In the genomic region with DNA sequence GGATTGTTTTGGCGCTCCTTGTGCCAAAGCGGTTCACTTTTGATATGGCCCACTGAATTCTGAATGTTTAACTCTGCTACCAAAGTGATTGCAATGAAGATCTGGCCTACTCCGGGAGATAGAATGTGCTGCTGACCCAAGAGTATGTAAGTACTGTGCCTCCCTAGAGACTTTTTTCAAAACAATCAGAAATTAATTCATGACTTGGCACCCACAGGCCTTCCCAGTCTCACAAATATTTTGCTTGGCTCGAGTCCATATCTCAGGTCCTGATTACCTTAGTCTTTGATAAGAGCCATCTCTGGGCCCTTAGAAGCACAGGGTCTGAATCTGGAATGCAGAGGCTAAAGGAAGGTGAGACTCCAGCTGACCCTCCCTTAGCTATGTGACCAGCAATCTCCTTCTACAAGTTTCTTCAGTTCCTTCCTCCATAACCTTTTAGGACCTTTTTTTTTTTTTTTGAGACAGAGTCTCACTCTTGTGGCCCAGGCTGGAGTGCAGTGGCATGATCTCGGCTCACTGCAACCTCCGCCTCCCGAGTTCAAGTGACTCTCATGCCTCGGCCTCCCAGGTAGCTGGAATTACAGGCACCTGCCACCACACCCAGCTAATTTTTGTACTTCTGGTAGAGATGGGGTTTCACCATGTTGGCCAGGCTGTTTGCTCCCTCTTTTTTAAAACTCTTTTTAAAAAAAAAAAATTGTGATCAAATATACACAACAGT, we compare ENCODE assay signal across 23 cellular contexts. TPM values are rescaled to one million over a fixed set of nuclear protein-coding genes. Genes with fewer than 3 reads are reported as not detected.
A peak's percentile ranks its signal among the peaks of the same experiment; 100 is the strongest.
DNase-seq lines count a peak whose midpoint lies in the region; ATAC-seq and TF ChIP-seq lines count a peak whose summit lies in the region.
"Had no signal": no experiment of that assay in that cellular context is flagged by ENCODE, and none has a peak within 500 bp of the region (broad histone marks: within the 10 kb centered on the region; RNA-seq: fewer than 3 reads in every experiment).

No MANE protein-coding gene starts in this region.

- DNase-seq in NCI-H748 (lab: John Stamatoyannopoulos, UW; ENCODE audit: unreplicated experiment) (peak; percentile 20), NCI-H748 treated with DMSO at 0.1 percent for 48 hours (lab: John Stamatoyannopoulos, UW) (no peak), NCI-H2196 treated with DMSO at 0.1 percent for 48 hours (lab: John Stamatoyannopoulos, UW; ENCODE audit: unreplicated experiment) (peak; percentile 17), left ventricle myocardium superior (no peak), sigmoid colon (peak; percentile 12), esophagus muscularis mucosa (ENCODE audit: extremely low spot score) (no peak), NCI-H1436 (lab: John Stamatoyannopoulos, UW) (no peak)
- DNase-seq: activated naive CD4-positive, alpha-beta T cell treated with anti-CD3 and anti-CD28 coated beads, Interleukin-2, amount 10 ng/mL, durations not matched to agents 7 days and 5 days; activated T-cell treated with anti-CD3 and anti-CD28 coated beads for 4 hours; cortex of kidney; DMS153; MM.1S; NCI-H2081 treated with DMSO at 0.1 percent for 48 hours; NK-92 treated with Interleukin-12 subunit alpha and Interleukin-12 subunit beta, amount 100 ng/mL, for 24 hours; retina; stimulated activated naive CD8-positive, alpha-beta T cell treated with anti-CD3 and anti-CD28 coated beads, Interleukin-15, amount 100 ng/mL, for 72 hours had no signal

- 21 to 81% methylated on average over 8 of the region's 8 CpGs for WGBS in sigmoid colon, 2 donors
- 72% methylated on average over 8 of the region's 8 CpGs for WGBS in esophagus muscularis mucosa

- no peaks in the 10 kb centered on the region for H3K27me3 ChIP-seq in sigmoid colon
- H3K27me3 ChIP-seq in esophagus muscularis mucosa, result no peaks in the 10 kb centered on the region
- H3K27me3 ChIP-seq: BLaER1 treated with 17β-estradiol and CSF1 and Interleukin-3, amounts not matched to agents 10 nM and 100 nM; gastroesophageal sphincter; neural progenitor cell had no signal

- TF ChIP-seq POLR2A in sigmoid colon (IDR thresholded peaks at IDR 0.05), result no peak
- TF ChIP-seq POLR2A in esophagus muscularis mucosa (IDR thresholded peaks at IDR 0.05; ENCODE audit: low read depth), result no peak

- H3K27ac ChIP-seq in sigmoid colon, result no peak overlapping the region
- H3K27ac ChIP-seq in esophagus muscularis mucosa (replicated peaks in 1 of 4), result no peak overlapping the region
- H3K27ac ChIP-seq: A549; BLaER1 treated with 17β-estradiol and CSF1 and Interleukin-3, amounts not matched to agents 10 nM and 100 nM; epithelial cell of prostate; gastroesophageal sphincter; neural progenitor cell; RWPE1 had no signal

- H3K9me3 ChIP-seq in sigmoid colon (no peaks in the 10 kb centered on the region), esophagus muscularis mucosa (no peaks in the 10 kb centered on the region)
- H3K9me3 ChIP-seq: A549, gastroesophageal sphincter had no signal

- ATAC-seq in left ventricle myocardium superior (peak; percentile 14), GM21390 (IDR thresholded peaks at IDR 0.05; ENCODE audit: unreplicated experiment) (no peak)
- ATAC-seq: A549; gastroesophageal sphincter; stimulated activated naive CD8-positive, alpha-beta T cell treated with anti-CD3 and anti-CD28 coated beads, Interleukin-15, amount 100 ng/mL, for 72 hours had no signal

- H3K36me3 ChIP-seq in sigmoid colon (no peaks in the 10 kb centered on the region), esophagus muscularis mucosa (no peaks in the 10 kb centered on the region)
- H3K36me3 ChIP-seq: BLaER1 treated with 17β-estradiol and CSF1 and Interleukin-3, amounts not matched to agents 10 nM and 100 nM; gastroesophageal sphincter; neural progenitor cell had no signal

- H3K4me1 ChIP-seq in sigmoid colon, result peaks cover 0 to 8% (median 2%) of the 10 kb centered on the region in 4 donors
- peaks cover 3 to 16% (median 7%) of the 10 kb centered on the region in 4 donors for H3K4me1 ChIP-seq in esophagus muscularis mucosa
- H3K4me1 ChIP-seq: A549, neural progenitor cell had no signal

- TF ChIP-seq EP300 in sigmoid colon (IDR thresholded peaks at IDR 0.05) (no peak), esophagus muscularis mucosa (IDR thresholded peaks at IDR 0.05) (no peak)

- H3K4me3 ChIP-seq in sigmoid colon, result no peak overlapping the region
- H3K4me3 ChIP-seq in esophagus muscularis mucosa, result no peak overlapping the region
- H3K4me3 ChIP-seq: A549; BLaER1 treated with 17β-estradiol and CSF1 and Interleukin-3, amounts not matched to agents 10 nM and 100 nM; gastroesophageal sphincter; neural progenitor cell had no signal

- intact Hi-C loops in left ventricle myocardium superior (cut with micrococcal nuclease), result no loop called here
- intact Hi-C loops in sigmoid colon (cut with DNase I), result no loop called here
- intact Hi-C loops in esophagus muscularis mucosa (cut with DNase I), result no loop called here

- TF ChIP-seq CTCF in sigmoid colon (IDR thresholded peaks at IDR 0.05) (no peak), esophagus muscularis mucosa (IDR thresholded peaks at IDR 0.05) (no peak)

RNA-seq across cellular contexts. Expression of a gene that starts 49.5 kb away (rescaled TPM):
- 61.6 TPM for total RNA-seq in left ventricle myocardium superior
- 100 to 1,000 TPM in 1 of 4 donors, 10 to 100 TPM in 3; 75.1 to 152 (median 85.0) TPM for total RNA-seq in sigmoid colon
- polyA plus RNA-seq in sigmoid colon, result 10 to 100 TPM; 45.6 to 49.7 (median 47.6) TPM
- total RNA-seq in esophagus muscularis mucosa, result 10 to 100 TPM; 52.6 to 76.2 (median 69.7) TPM

Comparison
In these comparisons a context has a peak if more than half of its experiments do, and no peak if none do; other contexts are left out.
1. DNase-seq: peak in NCI-H748 (single experiment), NCI-H2196 treated with DMSO at 0.1 percent for 48 hours (single experiment) and sigmoid colon (single experiment); none in NCI-H748 treated with DMSO at 0.1 percent for 48 hours (single experiment), left ventricle myocardium superior (single experiment), esophagus muscularis mucosa (single experiment) and NCI-H1436 (single experiment).